Comparison of ENCODE assay signal across 16 cellular contexts in the genomic region with DNA sequence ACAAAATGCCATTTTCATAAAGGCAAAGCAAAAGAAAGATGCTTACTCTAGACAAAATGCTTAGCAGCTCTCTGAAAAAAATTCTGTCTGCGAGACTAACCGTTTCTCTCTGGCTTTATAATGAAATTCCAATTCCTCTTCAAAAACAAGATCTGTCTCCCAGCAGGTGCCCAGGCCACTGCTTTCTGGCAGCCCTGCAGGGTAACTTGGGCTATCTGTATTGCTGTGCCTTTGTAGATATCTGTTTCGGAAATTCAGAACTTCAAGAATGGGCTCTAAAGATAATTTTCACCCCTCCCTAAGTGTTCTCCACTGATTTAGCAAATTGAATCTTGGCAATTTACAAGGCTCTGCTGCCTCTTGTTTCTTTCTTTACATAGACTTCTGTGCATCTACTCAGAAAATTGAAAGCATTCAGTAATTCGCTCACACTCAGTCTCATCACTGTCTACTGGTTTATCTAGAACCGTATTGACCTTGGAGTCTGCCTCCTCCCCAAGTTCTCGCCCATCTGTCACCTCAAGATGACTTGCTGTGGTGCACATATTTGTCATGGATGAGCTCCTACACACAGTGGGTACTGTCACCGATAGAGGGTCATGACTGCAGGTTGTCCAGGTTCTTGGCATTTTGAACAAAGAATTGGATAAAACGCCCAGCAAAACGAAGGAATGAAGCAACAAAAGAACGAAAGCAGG. TPM values are rescaled to one million over a fixed set of nuclear protein-coding genes. Genes with fewer than 3 reads are reported as not detected.
DNase-seq lines count a peak whose midpoint lies in the region; ATAC-seq and TF ChIP-seq lines count a peak whose summit lies in the region.
"Had no signal": no experiment of that assay in that cellular context is flagged by ENCODE, and none has a peak within 500 bp of the region (broad histone marks: within the 10 kb centered on the region; RNA-seq: fewer than 3 reads in every experiment).

No MANE protein-coding gene starts in this region.

- no peaks in the 10 kb centered on the region for H3K79me2 ChIP-seq in Loucy (ENCODE audit: insufficient read depth, low read length)
- no peaks in the 10 kb centered on the region for H3K79me2 ChIP-seq in neural progenitor cell (ENCODE audit: low read depth)

- TF ChIP-seq CTCF in CD14-positive monocyte (IDR thresholded peaks at IDR 0.05) (no peak), Loucy (conservative IDR thresholded peaks at IDR 0.05; ENCODE audit: low read length) (no peak), neural progenitor cell (IDR thresholded peaks at IDR 0.05) (no peak)

- peak overlapping the region; percentile 5 for H3K4me2 ChIP-seq in Loucy (ENCODE audit: low read depth, low read length, poor library complexity, severe bottlenecking)
- H3K4me2 ChIP-seq in neural progenitor cell, result peak overlapping the region; percentile 19

- H3K9ac ChIP-seq in Loucy (ENCODE audit: low read depth, low read length, poor library complexity, severe bottlenecking) (no peak overlapping the region), neural progenitor cell (no peak overlapping the region)

- H3K27me3 Mint-ChIP-seq in CD14-positive monocyte (ENCODE audit: low read depth in 3 of 3) (peaks cover 0 to 2% (median 0%) of the 10 kb centered on the region in 3 donors), neural progenitor cell (ENCODE audit: insufficient read depth, low read depth) (peaks cover 6% of the 10 kb centered on the region)

- no peaks in the 10 kb centered on the region for H3K36me3 ChIP-seq in Loucy (ENCODE audit: insufficient read depth, low read length)
- no peaks in the 10 kb centered on the region for H3K36me3 ChIP-seq in neural progenitor cell
- H3K36me3 ChIP-seq: MG63 had no signal

- H3F3A ChIP-seq in Loucy (ENCODE audit: low read depth), result no peaks in the 10 kb centered on the region
- H3F3A ChIP-seq in neural progenitor cell (ENCODE audit: low read depth), result peaks cover 8% of the 10 kb centered on the region

- peaks cover 1 to 9% of the 10 kb centered on the region in 2 donors for H3K36me3 Mint-ChIP-seq in CD14-positive monocyte
- peaks cover 4% of the 10 kb centered on the region for H3K36me3 Mint-ChIP-seq in neural progenitor cell
- H3K36me3 Mint-ChIP-seq: CD4-positive, alpha-beta memory T cell had no signal

- H3K4me1 ChIP-seq in Loucy (ENCODE audit: insufficient read depth, low read length, poor library complexity, severe bottlenecking) (peaks cover 5% of the 10 kb centered on the region), neural progenitor cell (peaks cover 32% of the 10 kb centered on the region)

- H3K27ac ChIP-seq in neural progenitor cell, result no peak overlapping the region

- H3K4me1 Mint-ChIP-seq in CD14-positive monocyte (peaks cover 54% of the 10 kb centered on the region), neural progenitor cell (peaks cover 25% of the 10 kb centered on the region)

- H4K20me1 ChIP-seq in Loucy (ENCODE audit: insufficient read depth, low read length, poor library complexity, severe bottlenecking) (no peaks in the 10 kb centered on the region), neural progenitor cell (ENCODE audit: low read depth) (no peaks in the 10 kb centered on the region)

- H3K27ac Mint-ChIP-seq in CD14-positive monocyte, result peak overlapping the region; percentile 70 to 90 (median 78)
- H3K27ac Mint-ChIP-seq in neural progenitor cell, result peak overlapping the region; percentile 88
- H3K27ac Mint-ChIP-seq: CD4-positive, alpha-beta memory T cell had no signal

- intact Hi-C loops in CD14-positive monocyte (cut with micrococcal nuclease), result loop anchor here in 1 of 2 donors (5.0 kb wide), 1 partner anchor 34 kb away; a partner anchor contains a TSS

- H3K4me3 Mint-ChIP-seq in CD14-positive monocyte (no peak overlapping the region), neural progenitor cell (no peak overlapping the region)
- H3K4me3 Mint-ChIP-seq: CD4-positive, alpha-beta memory T cell had no signal

- H3K9me3 Mint-ChIP-seq in CD14-positive monocyte (peaks cover 5 to 14% (median 9%) of the 10 kb centered on the region in 7 donors), neural progenitor cell (peaks cover 8% of the 10 kb centered on the region)

- H3K4me3 ChIP-seq in Loucy (ENCODE audit: low read length, poor library complexity, severe bottlenecking), result no peak overlapping the region
- no peak overlapping the region for H3K4me3 ChIP-seq in neural progenitor cell
- H3K4me3 ChIP-seq: MG63 had no signal

- no peaks in the 10 kb centered on the region for H3K9me3 ChIP-seq in Loucy (ENCODE audit: insufficient read depth, low read depth, low read length)
- no peaks in the 10 kb centered on the region for H3K9me3 ChIP-seq in neural progenitor cell (ENCODE audit: low read depth)
- H3K9me3 ChIP-seq: MG63 had no signal

- DNase-seq in CD14-positive monocyte (ENCODE audit: low spot score), result no peak
- peak; percentile 59 for DNase-seq in cerebellar cortex (ENCODE audit: low spot score)
- DNase-seq in neural progenitor cell (ENCODE audit: low spot score), result peak; percentile 35
- no peak for DNase-seq in NCI-H510A treated with DMSO at 0.1 percent for 48 hours (lab: John Stamatoyannopoulos, UW)
- no peak for DNase-seq in NCI-H2081 (lab: John Stamatoyannopoulos, UW)
- DNase-seq in activated CD4-positive, alpha-beta T cell treated with anti-CD3 and anti-CD28 coated beads, Interleukin-2, amount 50 U/mL, for 1 hour, result no peak
- DNase-seq: activated CD4-positive, alpha-beta T cell treated with anti-CD3 and anti-CD28 coated beads for 1 hour; activated T-cell treated with anti-CD3 and anti-CD28 coated beads, Interleukin-2, amount 50 U/mL, for 1 hour; CD4-positive, alpha-beta memory T cell; right cardiac atrium; stimulated activated CD4-positive, alpha-beta T cell treated with anti-CD3 and anti-CD28 coated beads, Interleukin-4, amount 100 ng/mL, for 4 hours; stimulated activated naive CD4-positive, alpha-beta T cell had no signal

- H3K9me2 ChIP-seq in Loucy (replicated peaks; ENCODE audit: low read depth, low read length), result no peaks in the 10 kb centered on the region

- H2AFZ ChIP-seq in Loucy (ENCODE audit: low read length) (peak overlapping the region; percentile 15), neural progenitor cell (replicated peaks) (no peak overlapping the region)

- H3K27me3 ChIP-seq in Loucy (ENCODE audit: insufficient read depth, low read length, poor library complexity, severe bottlenecking) (no peaks in the 10 kb centered on the region), neural progenitor cell (no peaks in the 10 kb centered on the region)
- H3K27me3 ChIP-seq: MG63 had no signal

- no peak for ATAC-seq in HG03280 (IDR thresholded peaks at IDR 0.05; ENCODE audit: unreplicated experiment)

RNA-seq across cellular contexts. Expression of a gene that starts 26.4 kb away (rescaled TPM):
- not detected for polyA plus RNA-seq in CD14-positive monocyte
- total RNA-seq in neural progenitor cell (ENCODE audit: low replicate concordance), result 37.3 and 58.2 TPM in 2 replicates
- total RNA-seq: CD4-positive, alpha-beta memory T cell; OCI-LY7 had no signal
- polyA plus RNA-seq: CD4-positive, alpha-beta memory T cell had no signal

RNA-seq across cellular contexts. Expression of a gene that starts 35.9 kb away (rescaled TPM):
- 10 to 100 TPM; 21.3 to 30.1 TPM for polyA plus RNA-seq in CD14-positive monocyte
- 1.2 and 2.0 TPM in 2 replicates for total RNA-seq in neural progenitor cell (ENCODE audit: low replicate concordance)
- total RNA-seq: CD4-positive, alpha-beta memory T cell; OCI-LY7 had no signal
- polyA plus RNA-seq: CD4-positive, alpha-beta memory T cell had no signal

Comparison
In these comparisons a context has a peak if more than half of its experiments do, and no peak if none do; other contexts are left out.
1. DNase-seq: peak in cerebellar cortex (single experiment) and neural progenitor cell (single experiment); none in CD14-positive monocyte (single experiment), NCI-H510A treated with DMSO at 0.1 percent for 48 hours (single experiment), NCI-H2081 (0 of 2) and activated CD4-positive, alpha-beta T cell treated with anti-CD3 and anti-CD28 coated beads, Interleukin-2, amount 50 U/mL, for 1 hour (single experiment).